In genomic region chr2:66897181-66897580, GRCh38 we compare ENCODE assay signal across 17 cellular contexts.
DNase-seq lines count a peak whose midpoint lies in the region; ATAC-seq and TF ChIP-seq lines count a peak whose summit lies in the region.
"Had no signal": no experiment of that assay in that cellular context is flagged by ENCODE, and none has a peak within 500 bp of the region (broad histone marks: within the 10 kb centered on the region; RNA-seq: fewer than 3 reads in every experiment).

No MANE protein-coding gene starts in this region.

- H3K4me3 ChIP-seq in heart left ventricle (no peak overlapping the region), esophagus muscularis mucosa (no peak overlapping the region), Caco-2 (ENCODE audit: low read depth, low read length) (no peak overlapping the region), colonic mucosa (no peak overlapping the region)
- H3K4me3 ChIP-seq: skin epidermis had no signal

- DNase-seq in heart left ventricle (peak in 1 of 5 donors; percentile 29), cardiac septum (ENCODE audit: low spot score) (no peak), esophagus muscularis mucosa (ENCODE audit: extremely low spot score) (no peak), myocyte (ENCODE audit: low read depth) (peak; percentile 78), GM10248 (ENCODE audit: extremely low spot score) (no peak), Caco-2 (no peak), colonic mucosa (no peak)
- DNase-seq: activated CD4-positive, alpha-beta T cell treated with anti-CD3 and anti-CD28 coated beads, Interleukin-2, amount 50 U/mL, for 48 hours; activated naive CD8-positive, alpha-beta T cell treated with anti-CD3 and anti-CD28 coated beads, Interleukin-2, amount 10 ng/mL, durations not matched to agents 7 days and 5 days; activated T-cell treated with anti-CD3 and anti-CD28 coated beads, Interleukin-2, amount 50 U/mL, for 4 hours; GDM1; NCI-H1436 treated with DMSO at 0.1 percent for 48 hours; NCI-H446 had no signal

- H3K27me3 ChIP-seq in heart left ventricle (no peaks in the 10 kb centered on the region), esophagus muscularis mucosa (no peaks in the 10 kb centered on the region), Caco-2 (replicated peaks; ENCODE audit: control insufficient read depth, insufficient read depth, low read length) (no peaks in the 10 kb centered on the region), colonic mucosa (no peaks in the 10 kb centered on the region)

- 67 to 87% (median 76%) methylated on average over 1 of the region's 1 CpG for WGBS in heart left ventricle, 4 donors
- 74% methylated on average over 1 of the region's 1 CpG for WGBS in esophagus muscularis mucosa

- H3K36me3 ChIP-seq in heart left ventricle (no peaks in the 10 kb centered on the region), esophagus muscularis mucosa (no peaks in the 10 kb centered on the region), Caco-2 (ENCODE audit: control insufficient read depth, insufficient read depth, low read length) (no peaks in the 10 kb centered on the region), colonic mucosa (no peaks in the 10 kb centered on the region)

- H3K27ac ChIP-seq in heart left ventricle (peak overlapping the region in 3 of 12 donors; percentile 11 to 55 (median 48)), esophagus muscularis mucosa (replicated peaks in 1 of 4) (peak overlapping the region; percentile 28 to 49 (median 47)), colonic mucosa (no peak overlapping the region)
- H3K27ac ChIP-seq: epithelial cell of prostate, skin epidermis had no signal

- TF ChIP-seq CTCF in heart left ventricle (IDR thresholded peaks at IDR 0.05) (no peak), esophagus muscularis mucosa (IDR thresholded peaks at IDR 0.05) (no peak), GM10248 (IDR thresholded peaks at IDR 0.05; ENCODE audit: control extremely low read depth, extremely low read depth, low read depth, missing control alignments) (no peak), Caco-2 (IDR thresholded peaks at IDR 0.05; ENCODE audit: insufficient read depth in 1 of 2, low read depth in 1 of 2, low read length in 1 of 2, severe bottlenecking in 1 of 2, unreplicated experiment in 1 of 2) (no peak), colonic mucosa (IDR thresholded peaks at IDR 0.05) (no peak)

- no TSS peak for BruUV-seq in Caco-2 (replicated peaks; lab: Mats Ljungman, UMichigan)

- no peaks in the 10 kb centered on the region for H3K36me3 Mint-ChIP-seq in Caco-2 (ENCODE audit: insufficient read depth, unreplicated experiment)
- H3K36me3 Mint-ChIP-seq: activated naive CD8-positive, alpha-beta T cell treated with anti-CD3 and anti-CD28 coated beads, Interleukin-2, amount 10 ng/mL, durations not matched to agents 7 days and 5 days had no signal

- POLR2A ChIA-PET in GM10248 (lab: Yijun Ruan, JAX) (no interaction called here), Caco-2 (lab: Charles Lee) (no interaction called here)

- intact Hi-C loops in heart left ventricle (cut with DNase I): no loop called here
- intact Hi-C loops in cardiac septum (cut with DNase I): no loop called here
- intact Hi-C loops in esophagus muscularis mucosa (cut with DNase I): no loop called here
- intact Hi-C loops in Caco-2 (cut with micrococcal nuclease; ENCODE audit: unreplicated experiment): no loop called here
- intact Hi-C loops in colonic mucosa (cut with DNase I): no loop called here

- no peaks in the 10 kb centered on the region for H3K27me3 Mint-ChIP-seq in Caco-2 (ENCODE audit: insufficient read depth, unreplicated experiment)
- H3K27me3 Mint-ChIP-seq: activated naive CD8-positive, alpha-beta T cell treated with anti-CD3 and anti-CD28 coated beads, Interleukin-2, amount 10 ng/mL, durations not matched to agents 7 days and 5 days; stimulated activated naive CD8-positive, alpha-beta T cell treated with anti-CD3 and anti-CD28 coated beads, Interleukin-15, Interleukin-2, amounts not matched to agents 100 ng/mL and 50 ng/mL, for 24 hours had no signal

- ATAC-seq in heart left ventricle (peak in 3 of 4 donors; percentile 28 to 68 (median 45)), GM19035 (IDR thresholded peaks at IDR 0.05; ENCODE audit: unreplicated experiment) (no peak)
- ATAC-seq: activated T-cell treated with anti-CD3 and anti-CD28 coated beads, Interleukin-2, amount 50 U/mL, for 4 hours had no signal

- H3K4me1 ChIP-seq in heart left ventricle: peaks cover 0 to 26% (median 5%) of the 10 kb centered on the region in 12 donors
- peaks cover 8 to 28% (median 16%) of the 10 kb centered on the region in 4 donors for H3K4me1 ChIP-seq in esophagus muscularis mucosa
- H3K4me1 ChIP-seq in Caco-2: no peaks in the 10 kb centered on the region
- no peaks in the 10 kb centered on the region for H3K4me1 ChIP-seq in colonic mucosa

- H3K4me3 Mint-ChIP-seq in Caco-2 (ENCODE audit: unreplicated experiment): no peak overlapping the region
- H3K4me3 Mint-ChIP-seq: activated naive CD8-positive, alpha-beta T cell treated with anti-CD3 and anti-CD28 coated beads, Interleukin-2, amount 10 ng/mL, durations not matched to agents 7 days and 5 days; activated T-cell treated with anti-CD3 and anti-CD28 coated beads, Interleukin-2, amount 50 U/mL, for 4 hours; stimulated activated naive CD8-positive, alpha-beta T cell treated with anti-CD3 and anti-CD28 coated beads, Interleukin-15, Interleukin-2, amounts not matched to agents 100 ng/mL and 50 ng/mL, for 24 hours had no signal

- H3K4me1 Mint-ChIP-seq in Caco-2 (ENCODE audit: low read depth, unreplicated experiment): no peaks in the 10 kb centered on the region
- H3K4me1 Mint-ChIP-seq: activated naive CD8-positive, alpha-beta T cell treated with anti-CD3 and anti-CD28 coated beads, Interleukin-2, amount 10 ng/mL, durations not matched to agents 7 days and 5 days had no signal

- CTCF ChIA-PET in GM10248 (lab: Yijun Ruan, JAX): interaction anchor here (1.4 kb wide), 1 partner anchor 10 kb away, joined by 3 read pairs; no protein-coding TSS in a partner anchor
- CTCF ChIA-PET in Caco-2 (lab: Charles Lee): no interaction called here

- no peaks in the 10 kb centered on the region for H3K9me3 Mint-ChIP-seq in Caco-2 (ENCODE audit: unreplicated experiment)
- H3K9me3 Mint-ChIP-seq: activated naive CD8-positive, alpha-beta T cell treated with anti-CD3 and anti-CD28 coated beads, Interleukin-2, amount 10 ng/mL, durations not matched to agents 7 days and 5 days; activated T-cell treated with anti-CD3 and anti-CD28 coated beads, Interleukin-2, amount 50 U/mL, for 4 hours; stimulated activated naive CD8-positive, alpha-beta T cell treated with anti-CD3 and anti-CD28 coated beads, Interleukin-15, Interleukin-2, amounts not matched to agents 100 ng/mL and 50 ng/mL, for 24 hours had no signal

- H3K9me3 ChIP-seq in heart left ventricle (peaks cover 0 to 7% (median 0%) of the 10 kb centered on the region in 12 donors), esophagus muscularis mucosa (no peaks in the 10 kb centered on the region), Caco-2 (no peaks in the 10 kb centered on the region), colonic mucosa (no peaks in the 10 kb centered on the region)

- H3K9ac ChIP-seq in colonic mucosa (ENCODE audit: low read depth in 2 of 2, low read length in 2 of 2): no peak overlapping the region

- TF ChIP-seq EP300 in esophagus muscularis mucosa (IDR thresholded peaks at IDR 0.05): no peak

- no peak overlapping the region for H3K27ac Mint-ChIP-seq in Caco-2 (ENCODE audit: unreplicated experiment)
- H3K27ac Mint-ChIP-seq: activated naive CD8-positive, alpha-beta T cell treated with anti-CD3 and anti-CD28 coated beads, Interleukin-2, amount 10 ng/mL, durations not matched to agents 7 days and 5 days; stimulated activated naive CD8-positive, alpha-beta T cell treated with anti-CD3 and anti-CD28 coated beads, Interleukin-15, Interleukin-2, amounts not matched to agents 100 ng/mL and 50 ng/mL, for 24 hours had no signal

- TF ChIP-seq POLR2A in heart left ventricle (IDR thresholded peaks at IDR 0.05) (no peak), esophagus muscularis mucosa (IDR thresholded peaks at IDR 0.05; ENCODE audit: low read depth) (no peak)
